Comparison of ENCODE assay signal across 9 cellular contexts in the genomic region with DNA sequence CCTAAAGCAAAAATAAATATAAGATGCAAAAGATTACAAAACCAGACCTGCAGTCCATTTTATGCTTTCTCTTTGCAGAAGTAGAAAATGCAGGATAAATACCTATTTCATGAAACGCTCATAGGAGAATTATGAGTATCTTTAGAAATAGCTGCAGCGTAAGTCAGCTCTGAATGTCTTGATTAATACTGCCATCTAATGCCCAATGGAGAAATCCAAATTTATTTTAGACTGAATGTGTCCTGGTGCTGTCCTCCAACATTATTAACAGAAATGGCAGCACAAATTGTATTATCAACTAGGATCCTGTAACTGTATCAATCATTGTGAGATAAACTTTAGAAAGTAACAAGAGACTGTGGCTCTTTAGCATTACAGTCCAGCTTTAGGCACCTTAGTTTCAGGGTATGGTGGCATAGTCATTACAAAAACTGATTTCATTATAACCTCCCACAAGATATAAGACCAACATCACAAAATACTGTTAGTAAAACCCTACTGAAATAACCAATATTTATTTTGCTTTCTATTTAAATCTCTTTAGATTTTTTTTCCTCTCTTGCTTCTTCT.
DNase-seq lines count a peak whose midpoint lies in the region; ATAC-seq and TF ChIP-seq lines count a peak whose summit lies in the region.
"Had no signal": no experiment of that assay in that cellular context is flagged by ENCODE, and none has a peak within 500 bp of the region (broad histone marks: within the 10 kb centered on the region; RNA-seq: fewer than 3 reads in every experiment).

No MANE protein-coding gene starts in this region.

- H3K9me3 ChIP-seq in RWPE2 (ENCODE audit: severe bottlenecking) (peaks cover 2% of the 10 kb centered on the region), upper lobe of right lung (no peaks in the 10 kb centered on the region), gastrocnemius medialis (no peaks in the 10 kb centered on the region)

- H3K36me3 ChIP-seq in RWPE2 (ENCODE audit: low read depth), result no peaks in the 10 kb centered on the region
- H3K36me3 ChIP-seq in upper lobe of right lung, result no peaks in the 10 kb centered on the region
- H3K36me3 ChIP-seq in gastrocnemius medialis, result no peaks in the 10 kb centered on the region

- in situ Hi-C loops in gastrocnemius medialis (cut with MboI; ENCODE audit: low sequenced_read_pairs in 4 of 4), result loop anchor here in 1 of 4 donors (10.0 kb wide), 1 partner anchor 51 kb away; no protein-coding TSS in a partner anchor

- intact Hi-C loops in Right ventricle myocardium superior (cut with DNase I) (no loop called here), Right ventricle myocardium inferior (cut with DNase I) (loop anchor here (2.0 kb wide), 1 partner anchor 51 kb away; no protein-coding TSS in a partner anchor), upper lobe of right lung (cut with DNase I) (no loop called here), gastrocnemius medialis (cut with DNase I; ENCODE audit: low total_unique reads) (loop anchor here (1.0 kb wide), 1 partner anchor 51 kb away; no protein-coding TSS in a partner anchor)

- no peak for TF ChIP-seq POLR2A in gastrocnemius medialis (IDR thresholded peaks at IDR 0.05)

- H3K4me3 ChIP-seq in RWPE2 (ENCODE audit: severe bottlenecking) (no peak overlapping the region), upper lobe of right lung (no peak overlapping the region), gastrocnemius medialis (no peak overlapping the region)
- H3K4me3 ChIP-seq: lung had no signal

- ATAC-seq in Right ventricle myocardium superior (ENCODE audit: poor library complexity), result peak; percentile 64
- no peak for ATAC-seq in Right ventricle myocardium inferior
- ATAC-seq in RWPE2 (ENCODE audit: low read depth), result peak; percentile 69
- ATAC-seq in foreskin keratinocyte, result peak; percentile 20
- peak; percentile 46 for ATAC-seq in upper lobe of right lung
- ATAC-seq in gastrocnemius medialis, result no peak

- H3K27ac ChIP-seq in RWPE2 (ENCODE audit: poor library complexity, severe bottlenecking) (no peak overlapping the region), foreskin keratinocyte (no peak overlapping the region), upper lobe of right lung (no peak overlapping the region), gastrocnemius medialis (no peak overlapping the region)

- H3K27me3 ChIP-seq in RWPE2 (ENCODE audit: insufficient read depth, poor library complexity, severe bottlenecking) (peaks cover 4% of the 10 kb centered on the region), foreskin keratinocyte (no peaks in the 10 kb centered on the region), upper lobe of right lung (no peaks in the 10 kb centered on the region), gastrocnemius medialis (no peaks in the 10 kb centered on the region)

- H3K4me1 ChIP-seq in RWPE2 (ENCODE audit: insufficient read depth, poor library complexity, severe bottlenecking) (no peaks in the 10 kb centered on the region), foreskin keratinocyte (no peaks in the 10 kb centered on the region), upper lobe of right lung (no peaks in the 10 kb centered on the region), gastrocnemius medialis (no peaks in the 10 kb centered on the region)

- DNase-seq in Right ventricle myocardium superior (no peak), Right ventricle myocardium inferior (ENCODE audit: missing footprints) (no peak), RWPE2 (ENCODE audit: low spot score) (no peak), foreskin keratinocyte (peak in 1 of 2 donors; percentile 20), upper lobe of right lung (no peak), activated T-cell treated with anti-CD3 and anti-CD28 coated beads for 4 hours (no peak), gastrocnemius medialis (no peak)
- DNase-seq in stimulated activated CD4-positive, alpha-beta T cell treated with anti-CD3 and anti-CD28 coated beads, Interleukin-4, amount 100 ng/mL, for 1 hour, result no peak

- peak; percentile 54 for TF ChIP-seq CTCF in RWPE2 (IDR thresholded peaks at IDR 0.05; ENCODE audit: poor library complexity, severe bottlenecking)
- TF ChIP-seq CTCF in foreskin keratinocyte (conservative IDR thresholded peaks at IDR 0.05), result peak; percentile 42
- peak; percentile 21 for TF ChIP-seq CTCF in upper lobe of right lung (IDR thresholded peaks at IDR 0.05)
- no peak for TF ChIP-seq CTCF in gastrocnemius medialis (IDR thresholded peaks at IDR 0.05 in 4 of 5, conservative IDR thresholded peaks at IDR 0.05 in 1 of 5)

Comparison
In these comparisons a context has a peak if more than half of its experiments do, and no peak if none do; other contexts are left out.
1. ATAC-seq: peak in Right ventricle myocardium superior (single experiment), RWPE2 (single experiment), foreskin keratinocyte (single experiment) and upper lobe of right lung (single experiment); none in Right ventricle myocardium inferior (single experiment) and gastrocnemius medialis (0 of 2).
2. intact Hi-C loops: an anchor here in Right ventricle myocardium inferior (2.0 kb wide) and gastrocnemius medialis (1.0 kb wide); none called in Right ventricle myocardium superior and upper lobe of right lung.
3. CTCF ChIP-seq: peak in RWPE2 (single experiment), foreskin keratinocyte (single experiment) and upper lobe of right lung (single experiment); none in gastrocnemius medialis (0 of 5).